25 cellular contexts compared by ENCODE assay signal in genomic region chr9:131233556-131233955, GRCh38. TPM values are rescaled to one million over a fixed set of nuclear protein-coding genes. Genes with fewer than 3 reads are reported as not detected.
DNase-seq lines count a peak whose midpoint lies in the region; ATAC-seq and TF ChIP-seq lines count a peak whose summit lies in the region.
"Had no signal": no experiment of that assay in that cellular context is flagged by ENCODE, and none has a peak within 500 bp of the region (broad histone marks: within the 10 kb centered on the region; RNA-seq: fewer than 3 reads in every experiment).

No MANE protein-coding gene starts in this region.

- peaks cover 51% of the 10 kb centered on the region for H3K36me3 Mint-ChIP-seq in activated CD4-positive, alpha-beta T cell treated with anti-CD3 and anti-CD28 coated beads, Interleukin-2, amount 10 ng/mL, durations not matched to agents 24 days and 14 days (ENCODE audit: low read depth)
- peaks cover 64% of the 10 kb centered on the region for H3K36me3 Mint-ChIP-seq in CD4-positive, alpha-beta T cell (ENCODE audit: low read depth)
- peaks cover 10% of the 10 kb centered on the region for H3K36me3 Mint-ChIP-seq in activated naive CD4-positive, alpha-beta T cell treated with anti-CD3 and anti-CD28 coated beads, Interleukin-2, amount 50 U/mL, for 24 hours

- no peaks in the 10 kb centered on the region for H3K27me3 Mint-ChIP-seq in activated CD4-positive, alpha-beta T cell treated with anti-CD3 and anti-CD28 coated beads, Interleukin-2, amount 10 ng/mL, durations not matched to agents 24 days and 14 days
- no peaks in the 10 kb centered on the region for H3K27me3 Mint-ChIP-seq in CD4-positive, alpha-beta T cell
- no peaks in the 10 kb centered on the region for H3K27me3 Mint-ChIP-seq in activated naive CD4-positive, alpha-beta T cell treated with anti-CD3 and anti-CD28 coated beads, Interleukin-2, amount 50 U/mL, for 24 hours
- H3K27me3 Mint-ChIP-seq: naive B cell; stimulated activated naive B cell treated with anti-CD40 and anti-IgM and Interleukin-4, amounts not matched to agents 10 μg/mL and 1 μg/mL and 100 μg/mL, for 72 hours; type B pancreatic cell had no signal

- no peaks in the 10 kb centered on the region for H3K27me3 ChIP-seq in CD4-positive, alpha-beta T cell (ENCODE audit: control insufficient read depth, insufficient read depth, low read length)
- H3K27me3 ChIP-seq in adrenal gland (no peaks in the 10 kb centered on the region), brain microvascular endothelial cell (replicated peaks) (no peaks in the 10 kb centered on the region)
- H3K27me3 ChIP-seq: BLaER1, gastrocnemius medialis had no signal

- no peaks in the 10 kb centered on the region for H3K9me3 ChIP-seq in CD4-positive, alpha-beta T cell (ENCODE audit: control insufficient read depth, low read length)
- H3K9me3 ChIP-seq in adrenal gland (replicated peaks in 1 of 3), result no peaks in the 10 kb centered on the region
- H3K9me3 ChIP-seq: BLaER1, gastrocnemius medialis, psoas muscle had no signal

- H3K4me3 ChIP-seq in adrenal gland (no peak overlapping the region), brain microvascular endothelial cell (ENCODE audit: low read depth, low read length) (no peak overlapping the region)
- H3K4me3 ChIP-seq: BLaER1, coronary artery, gastrocnemius medialis, psoas muscle had no signal

- no peak for TF ChIP-seq CTCF in CD4-positive, alpha-beta T cell (IDR thresholded peaks at IDR 0.05)
- TF ChIP-seq CTCF in adrenal gland (IDR thresholded peaks at IDR 0.05) (no peak), brain microvascular endothelial cell (IDR thresholded peaks at IDR 0.05; ENCODE audit: low read depth, low read length, missing control alignments) (no peak)

- DNase-seq in activated CD4-positive, alpha-beta T cell treated with anti-CD3 and anti-CD28 coated beads, Interleukin-2, amount 10 ng/mL, durations not matched to agents 24 days and 14 days, result no peak
- no peak for DNase-seq in activated CD4-positive, alpha-beta T cell treated with anti-CD3 and anti-CD28 coated beads, Interleukin-2, amount 50 U/mL, for 4 hours
- DNase-seq in CD4-positive, alpha-beta T cell, result peak in 1 of 10 experiments; percentile 26
- DNase-seq in mesenteric fat pad (ENCODE audit: low spot score) (peak; percentile 33), adrenal gland (no peak), AML-193 (lab: John Stamatoyannopoulos, UW) (no peak), brain microvascular endothelial cell (no peak)
- DNase-seq: DMS53; gastrocnemius medialis; IMR-90; MM.1S; naive B cell; NCI-H187 treated with DMSO at 0.1 percent for 48 hours; NCI-H510A; psoas muscle; SHP77; stimulated activated CD4-positive, alpha-beta T cell treated with anti-CD3 and anti-CD28 coated beads, Interleukin-12 subunit alpha, Interleukin-12 subunit beta, amount 100 ng/mL, for 4 hours; stimulated activated naive B cell treated with anti-CD40 and anti-IgM and Interleukin-4, amounts not matched to agents 10 μg/mL and 1 μg/mL and 100 μg/mL, for 72 hours had no signal

- H3K4me1 ChIP-seq in adrenal gland (replicated peaks in 1 of 2), result peaks cover 0 to 8% of the 10 kb centered on the region in 2 donors

- no peak for TF ChIP-seq POLR2A in adrenal gland (IDR thresholded peaks at IDR 0.05)

- CTCF ChIA-PET in CD4-positive, alpha-beta T cell (lab: Charles Lee), result interaction anchor here (0.8 kb wide), 1 partner anchor 19 kb away, joined by 3 read pairs; no protein-coding TSS in a partner anchor

- H3K27ac Mint-ChIP-seq in activated CD4-positive, alpha-beta T cell treated with anti-CD3 and anti-CD28 coated beads, Interleukin-2, amount 10 ng/mL, durations not matched to agents 24 days and 14 days, result peak overlapping the region; percentile 86
- H3K27ac Mint-ChIP-seq in CD4-positive, alpha-beta T cell, result peak overlapping the region; percentile 95
- H3K27ac Mint-ChIP-seq in activated naive CD4-positive, alpha-beta T cell treated with anti-CD3 and anti-CD28 coated beads, Interleukin-2, amount 50 U/mL, for 24 hours, result peak overlapping the region; percentile 41
- H3K27ac Mint-ChIP-seq: stimulated activated naive B cell treated with anti-CD40 and anti-IgM and Interleukin-4, amounts not matched to agents 10 μg/mL and 1 μg/mL and 100 μg/mL, for 72 hours; type B pancreatic cell; WTC11 had no signal

- H3K27ac ChIP-seq in CD4-positive, alpha-beta T cell (ENCODE audit: low read depth, low read length), result peak overlapping the region; percentile 23
- H3K27ac ChIP-seq in adrenal gland, result no peak overlapping the region
- no peak overlapping the region for H3K27ac ChIP-seq in brain microvascular endothelial cell
- H3K27ac ChIP-seq: BLaER1, coronary artery, epithelial cell of prostate, gastrocnemius medialis, psoas muscle had no signal

- H3K4me3 Mint-ChIP-seq in activated CD4-positive, alpha-beta T cell treated with anti-CD3 and anti-CD28 coated beads, Interleukin-2, amount 10 ng/mL, durations not matched to agents 24 days and 14 days, result no peak overlapping the region
- peak overlapping the region; percentile 81 for H3K4me3 Mint-ChIP-seq in CD4-positive, alpha-beta T cell
- H3K4me3 Mint-ChIP-seq in activated naive CD4-positive, alpha-beta T cell treated with anti-CD3 and anti-CD28 coated beads, Interleukin-2, amount 50 U/mL, for 24 hours, result peak overlapping the region; percentile 42
- H3K4me3 Mint-ChIP-seq: naive B cell; stimulated activated naive B cell treated with anti-CD40 and anti-IgM and Interleukin-4, amounts not matched to agents 10 μg/mL and 1 μg/mL and 100 μg/mL, for 72 hours; type B pancreatic cell; WTC11 had no signal

- H3K4me1 Mint-ChIP-seq in activated CD4-positive, alpha-beta T cell treated with anti-CD3 and anti-CD28 coated beads, Interleukin-2, amount 10 ng/mL, durations not matched to agents 24 days and 14 days, result peaks cover 29% of the 10 kb centered on the region
- H3K4me1 Mint-ChIP-seq in CD4-positive, alpha-beta T cell (ENCODE audit: low read depth), result peaks cover 34% of the 10 kb centered on the region
- H3K4me1 Mint-ChIP-seq in activated naive CD4-positive, alpha-beta T cell treated with anti-CD3 and anti-CD28 coated beads, Interleukin-2, amount 50 U/mL, for 24 hours, result peaks cover 43% of the 10 kb centered on the region

- in situ Hi-C loops in brain microvascular endothelial cell (cut with HindIII; ENCODE audit: low pct_ligation_motif_present, low sequenced_read_pairs), result no loop called here

- intact Hi-C loops in activated CD4-positive, alpha-beta T cell treated with anti-CD3 and anti-CD28 coated beads, Interleukin-2, amount 10 ng/mL, durations not matched to agents 24 days and 14 days (cut with micrococcal nuclease), result no loop called here
- intact Hi-C loops in CD4-positive, alpha-beta T cell (cut with DNase I, micrococcal nuclease), result loop anchor here in 1 of 2 experiments (10.0 kb wide), 1 partner anchor 101 kb away; no protein-coding TSS in a partner anchor
- intact Hi-C loops in adrenal gland (cut with DNase I), result no loop called here

- whole genome bisulfite sequencing in adrenal gland, 4 donors, result 88 to 95% (median 91%) methylated on average over 11 of the region's 11 CpGs

- peaks cover 0 to 63% of the 10 kb centered on the region in 2 donors for H3K36me3 ChIP-seq in adrenal gland (replicated peaks in 1 of 2)
- H3K36me3 ChIP-seq in brain microvascular endothelial cell (replicated peaks), result peaks cover 24% of the 10 kb centered on the region

- no peaks in the 10 kb centered on the region for H3K9me3 Mint-ChIP-seq in activated CD4-positive, alpha-beta T cell treated with anti-CD3 and anti-CD28 coated beads, Interleukin-2, amount 10 ng/mL, durations not matched to agents 24 days and 14 days
- H3K9me3 Mint-ChIP-seq in CD4-positive, alpha-beta T cell, result no peaks in the 10 kb centered on the region
- no peaks in the 10 kb centered on the region for H3K9me3 Mint-ChIP-seq in activated naive CD4-positive, alpha-beta T cell treated with anti-CD3 and anti-CD28 coated beads, Interleukin-2, amount 50 U/mL, for 24 hours
- H3K9me3 Mint-ChIP-seq: naive B cell; stimulated activated naive B cell treated with anti-CD40 and anti-IgM and Interleukin-4, amounts not matched to agents 10 μg/mL and 1 μg/mL and 100 μg/mL, for 72 hours; type B pancreatic cell; WTC11 had no signal

- POLR2A ChIA-PET in CD4-positive, alpha-beta T cell (lab: Charles Lee), result interaction anchor here (2.2 to 10.1 kb wide), 3 partner anchors 21 to 38 kb away, joined by 5 to 132 read pairs (median 130); partner anchors contain the start of gene FAM78A

- ATAC-seq in CD4-positive, alpha-beta T cell (ENCODE audit: poor library complexity), result peak; percentile 30
- ATAC-seq: gastrocnemius medialis; psoas muscle; stimulated activated naive B cell treated with anti-CD40 and anti-IgM and Interleukin-4, amounts not matched to agents 10 μg/mL and 1 μg/mL and 100 μg/mL, for 72 hours; WTC11 had no signal

RNA-seq across cellular contexts. Expression of gene FAM78A, which starts 42.8 kb away (rescaled TPM):
- 51.6 and 55.1 TPM in 2 replicates for total RNA-seq in activated CD4-positive, alpha-beta T cell treated with anti-CD3 and anti-CD28 coated beads, Interleukin-2, amount 10 ng/mL, durations not matched to agents 24 days and 14 days
- 10 to 100 TPM; 62.4 to 62.7 TPM for total RNA-seq in CD4-positive, alpha-beta T cell
- total RNA-seq in mesenteric fat pad (6.3 TPM), adrenal gland (10 to 100 TPM in 1 of 8 donors, 1 to 10 TPM in 7; 3.8 to 11.7 (median 6.9) TPM)
- polyA plus RNA-seq in adrenal gland, result 1 to 10 TPM; 1.1 to 6.8 (median 2.2) TPM

RNA-seq across cellular contexts. Expression of gene PLPP7, which starts 56.0 kb away (rescaled TPM):
- total RNA-seq in activated CD4-positive, alpha-beta T cell treated with anti-CD3 and anti-CD28 coated beads, Interleukin-2, amount 10 ng/mL, durations not matched to agents 24 days and 14 days, result not detected in 2 replicates
- under 1 TPM in 1 of 2 experiments, not detected in 1; 0.22 TPM for total RNA-seq in CD4-positive, alpha-beta T cell
- total RNA-seq in mesenteric fat pad (13.9 TPM), adrenal gland (10 to 100 TPM; 11.1 to 31.4 (median 17.9) TPM)
- polyA plus RNA-seq in adrenal gland, result 10 to 100 TPM in 1 of 3 donors, 1 to 10 TPM in 2; 4.8 to 13.2 (median 10.0) TPM
- total RNA-seq: T-helper 1 cell treated with Interleukin-12 subunit alpha and Interleukin-12 subunit beta and Interleukin-4 antibody, amounts not matched to agents 30 ng/mL and 1 ng/mL, for 36 hours had no signal

Comparison
In these comparisons a context has a peak if more than half of its experiments do, and no peak if none do; other contexts are left out.
1. H3K27ac Mint-ChIP-seq: peak in every context shown above with its lines; median percentile 95 in CD4-positive, alpha-beta T cell; 86 in activated CD4-positive, alpha-beta T cell treated with anti-CD3 and anti-CD28 coated beads, Interleukin-2, amount 10 ng/mL, durations not matched to agents 24 days and 14 days; 41 in activated naive CD4-positive, alpha-beta T cell treated with anti-CD3 and anti-CD28 coated beads, Interleukin-2, amount 50 U/mL, for 24 hours.
2. RNA of gene PLPP7, which starts 56.0 kb away (total RNA-seq): 11.1 to 31.4 TPM in adrenal gland and 13.9 TPM in mesenteric fat pad (single experiment); 0.22 TPM in CD4-positive, alpha-beta T cell and not detected in activated CD4-positive, alpha-beta T cell treated with anti-CD3 and anti-CD28 coated beads, Interleukin-2, amount 10 ng/mL, durations not matched to agents 24 days and 14 days; every median in the first group is over 4 times any median in the second.